19 cellular contexts compared by ENCODE assay signal in genomic region chr14:51424041-51424440, GRCh38.
A peak's percentile ranks its signal among the peaks of the same experiment; 100 is the strongest.
DNase-seq lines count a peak whose midpoint lies in the region; ATAC-seq and TF ChIP-seq lines count a peak whose summit lies in the region.
"Had no signal": no experiment of that assay in that cellular context is flagged by ENCODE, and none has a peak within 500 bp of the region (broad histone marks: within the 10 kb centered on the region; RNA-seq: fewer than 3 reads in every experiment).

No MANE protein-coding gene starts in this region.

- no peak overlapping the region for H3K23ac ChIP-seq in neuronal stem cell (ENCODE audit: low read depth, low read length, poor library complexity)

- no peak overlapping the region for H3K4me3 Mint-ChIP-seq in immature natural killer cell
- H3K4me3 Mint-ChIP-seq: activated CD8-positive, alpha-beta T cell treated with anti-CD3 and anti-CD28 coated beads for 36 hours; central memory CD8-positive, alpha-beta T cell had no signal

- no peak overlapping the region for H2BK12ac ChIP-seq in neuronal stem cell (ENCODE audit: low read length)

- no peak overlapping the region for H2BK120ac ChIP-seq in neuronal stem cell (ENCODE audit: low read depth, low read length)

- H3K9me3 ChIP-seq in Peyer's patch, result peaks cover 0 to 5% (median under 1%) of the 10 kb centered on the region in 4 donors
- H3K9me3 ChIP-seq in neuronal stem cell (replicated peaks in 1 of 2; ENCODE audit: control insufficient read depth in 2 of 2, insufficient read depth in 1 of 2, low read depth in 1 of 2, low read length in 2 of 2), result peaks cover 4 to 9% of the 10 kb centered on the region in 2 donors
- peaks cover 0 to 9% (median 4%) of the 10 kb centered on the region in 3 donors for H3K9me3 ChIP-seq in tibial artery
- peaks cover 1% of the 10 kb centered on the region for H3K9me3 ChIP-seq in aorta (ENCODE audit: control insufficient read depth, low read length)

- no peak overlapping the region for H4K91ac ChIP-seq in neuronal stem cell (ENCODE audit: low read depth, low read length, poor library complexity)

- H2BK5ac ChIP-seq in neuronal stem cell (ENCODE audit: low read length), result no peak overlapping the region

- intact Hi-C loops in tibial artery (cut with DNase I; ENCODE audit: low total_unique reads) (no loop called here), aorta (cut with DNase I) (no loop called here)

- peak; percentile 55 for ATAC-seq in HG03342 (IDR thresholded peaks at IDR 0.05; ENCODE audit: unreplicated experiment)
- ATAC-seq in GM18498 (IDR thresholded peaks at IDR 0.05; ENCODE audit: unreplicated experiment), result no peak
- ATAC-seq in aorta (ENCODE audit: low FRiP score), result no peak
- ATAC-seq: activated CD8-positive, alpha-beta T cell treated with anti-CD3 and anti-CD28 coated beads for 36 hours; GM12878 had no signal

- H3K36me3 Mint-ChIP-seq in immature natural killer cell, result peaks cover 0 to 3% (median 0%) of the 10 kb centered on the region in 3 donors

- no peak overlapping the region for H3K4me2 ChIP-seq in neuronal stem cell (ENCODE audit: insufficient read depth, low read length, poor library complexity, severe bottlenecking)
- H3K4me2 ChIP-seq: KMS-11 had no signal

- peaks cover 13 to 16% of the 10 kb centered on the region in 2 donors for H3K4me1 Mint-ChIP-seq in immature natural killer cell

- H3K9me3 Mint-ChIP-seq in immature natural killer cell, result peaks cover 12 to 30% (median 23%) of the 10 kb centered on the region in 6 donors

- peak overlapping the region; percentile 72 for H2AFZ ChIP-seq in neuronal stem cell (ENCODE audit: low read length)

- H3K18ac ChIP-seq in neuronal stem cell (ENCODE audit: low read length), result no peak overlapping the region

- no peak for TF ChIP-seq POLR2A in Peyer's patch (IDR thresholded peaks at IDR 0.05)

- H3K4ac ChIP-seq in neuronal stem cell (ENCODE audit: low read length), result no peak overlapping the region

- H3K27me3 ChIP-seq in Peyer's patch (no peaks in the 10 kb centered on the region), neuronal stem cell (ENCODE audit: control insufficient read depth in 3 of 3, insufficient read depth in 3 of 3, low read depth in 1 of 3, low read length in 3 of 3) (no peaks in the 10 kb centered on the region), tibial artery (no peaks in the 10 kb centered on the region), aorta (ENCODE audit: control insufficient read depth in 1 of 2, insufficient read depth in 2 of 2, low read length in 1 of 2) (no peaks in the 10 kb centered on the region)

- no peak overlapping the region for H2AK5ac ChIP-seq in neuronal stem cell (ENCODE audit: low read depth, low read length)

- H3K79me1 ChIP-seq in neuronal stem cell (ENCODE audit: low read depth, low read length), result no peaks in the 10 kb centered on the region

- WGBS in neuronal stem cell (ENCODE audit: extremely low coverage in 2 of 2, insufficient read length in 2 of 2, insufficient replicate concordance in 1 of 2), 2 donors, result no CpG with 5 or more reads among the region's 3 CpGs
- WGBS in aorta, 2 donors, result 54 to 66% methylated on average over 3 of the region's 3 CpGs

- peak overlapping the region in 3 of 4 donors; percentile 9 to 53 (median 25) for H3K27ac ChIP-seq in Peyer's patch
- H3K27ac ChIP-seq in neuronal stem cell (replicated peaks; ENCODE audit: low read length), result no peak overlapping the region
- H3K27ac ChIP-seq in tibial artery, result peak overlapping the region; percentile 5 to 36
- H3K27ac ChIP-seq in aorta (ENCODE audit: low read depth in 1 of 2, low read length in 2 of 2), result no peak overlapping the region
- H3K27ac ChIP-seq: KMS-11 had no signal

- no peak overlapping the region for H3K14ac ChIP-seq in neuronal stem cell (ENCODE audit: low read length)

- H3K4me3 ChIP-seq in Peyer's patch (no peak overlapping the region), neuronal stem cell (ENCODE audit: low read length in 2 of 2) (no peak overlapping the region), tibial artery (no peak overlapping the region), aorta (ENCODE audit: low read length in 2 of 2) (no peak overlapping the region)
- H3K4me3 ChIP-seq: GM12878, thoracic aorta had no signal

- H3K27me3 Mint-ChIP-seq in immature natural killer cell (ENCODE audit: low read depth in 3 of 3), result peaks cover 3 to 6% (median 5%) of the 10 kb centered on the region in 3 donors
- H3K27me3 Mint-ChIP-seq: central memory CD8-positive, alpha-beta T cell had no signal

- no peak for TF ChIP-seq CTCF in Peyer's patch (IDR thresholded peaks at IDR 0.05)
- TF ChIP-seq CTCF in tibial artery (IDR thresholded peaks at IDR 0.05), result no peak

- H3K27ac Mint-ChIP-seq in immature natural killer cell, result no peak overlapping the region
- H3K27ac Mint-ChIP-seq: activated CD8-positive, alpha-beta T cell treated with anti-CD3 and anti-CD28 coated beads for 36 hours had no signal

- no peak overlapping the region for H2BK15ac ChIP-seq in neuronal stem cell (ENCODE audit: low read length)

- no peaks in the 10 kb centered on the region for H3K36me3 ChIP-seq in Peyer's patch
- H3K36me3 ChIP-seq in neuronal stem cell (replicated peaks in 1 of 2; ENCODE audit: control insufficient read depth in 2 of 2, insufficient read depth in 2 of 2, low read length in 2 of 2), result no peaks in the 10 kb centered on the region
- H3K36me3 ChIP-seq in tibial artery, result no peaks in the 10 kb centered on the region
- H3K36me3 ChIP-seq in aorta (ENCODE audit: control insufficient read depth in 1 of 2, insufficient read depth in 2 of 2, low read length in 1 of 2), result no peaks in the 10 kb centered on the region
- H3K36me3 ChIP-seq: thoracic aorta had no signal

- DNase-seq in Peyer's patch, result no peak
- no peak for DNase-seq in neuronal stem cell (ENCODE audit: low spot score)
- DNase-seq in tibial artery, result no peak
- DNase-seq in aorta, result no peak
- DNase-seq in immature natural killer cell, result no peak
- DNase-seq: activated CD4-positive, CD25-positive, alpha-beta regulatory T cell; activated CD8-positive, alpha-beta T cell treated with anti-CD3 and anti-CD28 coated beads for 36 hours; AML-193; amygdala; effector CD4-positive, alpha-beta T cell; NCI-H1105; NCI-H2081; NCI-H446 treated with DMSO at 0.1 percent for 48 hours had no signal

- H3K9ac ChIP-seq in neuronal stem cell (ENCODE audit: low read depth, low read length, poor library complexity), result no peak overlapping the region
- H3K9ac ChIP-seq: KMS-11 had no signal

- H3K4me1 ChIP-seq in Peyer's patch (no peaks in the 10 kb centered on the region), neuronal stem cell (ENCODE audit: control insufficient read depth in 2 of 2, insufficient read depth in 1 of 2, low read depth in 1 of 2, low read length in 2 of 2) (peaks cover 9 to 15% of the 10 kb centered on the region in 2 donors), tibial artery (peaks cover 0 to 14% (median 9%) of the 10 kb centered on the region in 4 donors), aorta (ENCODE audit: control insufficient read depth in 1 of 2, insufficient read depth in 2 of 2, low read length in 2 of 2) (no peaks in the 10 kb centered on the region)

- H4K8ac ChIP-seq in neuronal stem cell (ENCODE audit: low read depth, low read length), result no peak overlapping the region

Comparison
In these comparisons a context has a peak if more than half of its experiments do, and no peak if none do; other contexts are left out.
1. H3K27ac ChIP-seq: peak in Peyer's patch (3 of 4) and tibial artery (2 of 2); none in neuronal stem cell (single experiment) and aorta (0 of 2).